In the genomic region with DNA sequence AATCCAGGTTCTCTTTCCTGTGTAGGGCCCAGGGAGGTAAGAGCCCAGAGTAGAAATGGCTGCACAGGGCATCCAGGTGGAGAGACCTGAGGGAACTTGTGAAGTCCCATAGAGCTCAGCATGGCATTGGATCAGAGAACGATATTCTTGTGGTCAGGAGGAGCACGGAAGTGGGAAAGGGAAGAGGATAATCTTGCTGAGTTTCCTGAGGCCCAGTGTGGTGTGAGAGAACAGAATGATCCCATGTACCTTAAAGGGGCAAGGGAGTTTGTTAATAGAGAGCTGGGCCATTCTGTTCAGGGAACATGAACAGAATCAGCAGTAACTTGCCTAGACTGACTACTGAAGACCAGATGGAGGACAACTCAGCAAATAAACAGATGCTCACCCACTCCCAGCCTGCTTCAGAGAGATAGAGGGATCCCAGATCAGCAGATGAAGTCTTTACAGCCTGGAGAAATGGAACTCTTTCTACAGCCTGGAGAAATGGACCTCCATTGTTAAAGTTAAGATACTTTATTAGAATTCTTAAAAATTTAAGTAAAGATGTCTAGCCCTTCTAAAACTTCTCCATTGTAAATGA, we compare ENCODE assay signal across 16 cellular contexts.
DNase-seq lines count a peak whose midpoint lies in the region; ATAC-seq, FAIRE-seq and TF ChIP-seq lines count a peak whose summit lies in the region.
"Had no signal": no experiment of that assay in that cellular context is flagged by ENCODE, and none has a peak within 500 bp of the region (broad histone marks: within the 10 kb centered on the region; RNA-seq: fewer than 3 reads in every experiment).

No MANE protein-coding gene starts in this region.

- H3K4me2 ChIP-seq in endothelial cell of umbilical vein (ENCODE audit: insufficient read depth, low read length), result peak overlapping the region; percentile 34

- ATAC-seq in left ventricle myocardium superior, result peak; percentile 12
- peak; percentile 19 for ATAC-seq in Panc1
- ATAC-seq in stimulated activated effector memory CD8-positive, alpha-beta T cell treated with anti-CD3 and anti-CD28 coated beads, Interleukin-12 subunit alpha, Interleukin-12 subunit beta, amount 100 ng/mL, for 72 hours, result no peak
- ATAC-seq: activated CD8-positive, alpha-beta T cell treated with anti-CD3 and anti-CD28 coated beads, Interleukin-2, amount 10 ng/mL, durations not matched to agents 7 days and 5 days had no signal

- TF ChIP-seq POLR2A in endothelial cell of umbilical vein (IDR thresholded peaks at IDR 0.05; ENCODE audit: low read depth, low read length), result no peak

- H3K4me1 ChIP-seq in left ventricle myocardium inferior (no peaks in the 10 kb centered on the region), Panc1 (ENCODE audit: control insufficient read depth, insufficient read depth, low read length) (peaks cover 6% of the 10 kb centered on the region; the same call in 1 of the 2 replicates), endothelial cell of umbilical vein (ENCODE audit: control insufficient read depth, extremely low read depth, insufficient read depth, low read length) (peaks cover 32% of the 10 kb centered on the region)
- H3K4me1 ChIP-seq: right atrium auricular region, transverse colon had no signal

- in situ Hi-C loops in Panc1 (cut with HindIII; ENCODE audit: low pct_unique_long_range_greater_than_20kb, low sequenced_read_pairs), result no loop called here

- no peaks in the 10 kb centered on the region for H3K9me3 ChIP-seq in left ventricle myocardium inferior (replicated peaks)
- no peaks in the 10 kb centered on the region; the same call in 1 of the 2 replicates for H3K9me3 ChIP-seq in Panc1 (ENCODE audit: control insufficient read depth, insufficient read depth, low read depth, low read length)
- no peaks in the 10 kb centered on the region for H3K9me3 ChIP-seq in endothelial cell of umbilical vein (replicated peaks; ENCODE audit: control insufficient read depth, insufficient read depth, low read length)
- H3K9me3 ChIP-seq: gastrocnemius medialis, MG63, right atrium auricular region, transverse colon had no signal

- no peaks in the 10 kb centered on the region for H3K36me3 Mint-ChIP-seq in stimulated activated effector memory CD8-positive, alpha-beta T cell treated with anti-CD3 and anti-CD28 coated beads, Interleukin-12 subunit alpha, Interleukin-12 subunit beta, amount 100 ng/mL, for 72 hours

- H3K9me1 ChIP-seq in endothelial cell of umbilical vein (replicated peaks; ENCODE audit: control insufficient read depth, extremely low read depth, insufficient read depth, low read length), result no peaks in the 10 kb centered on the region

- H3K27me3 ChIP-seq in left ventricle myocardium inferior (ENCODE audit: low read depth), result no peaks in the 10 kb centered on the region
- no peaks in the 10 kb centered on the region for H3K27me3 ChIP-seq in Panc1 (ENCODE audit: control insufficient read depth, insufficient read depth, low read length)
- H3K27me3 ChIP-seq in endothelial cell of umbilical vein (ENCODE audit: control insufficient read depth in 2 of 2, insufficient read depth in 2 of 2, low read length in 2 of 2), result no peaks in the 10 kb centered on the region
- H3K27me3 ChIP-seq: gastrocnemius medialis, MG63, right atrium auricular region, transverse colon had no signal

- H3K9ac ChIP-seq in endothelial cell of umbilical vein (replicated peaks; ENCODE audit: extremely low read depth, insufficient read depth, low read length), result no peak overlapping the region

- H2AFZ ChIP-seq in endothelial cell of umbilical vein (ENCODE audit: low read depth, low read length), result peak overlapping the region; percentile 61

- no peaks in the 10 kb centered on the region for H3K36me3 ChIP-seq in left ventricle myocardium inferior
- H3K36me3 ChIP-seq in Panc1 (ENCODE audit: control insufficient read depth, insufficient read depth, low read length), result no peaks in the 10 kb centered on the region
- no peaks in the 10 kb centered on the region for H3K36me3 ChIP-seq in endothelial cell of umbilical vein (ENCODE audit: control insufficient read depth in 2 of 2, extremely low read depth in 1 of 2, insufficient read depth in 2 of 2, low read length in 2 of 2)
- H3K36me3 ChIP-seq: gastrocnemius medialis, MG63, right atrium auricular region, transverse colon had no signal

- no peak overlapping the region for H3K27ac ChIP-seq in left ventricle myocardium inferior (replicated peaks)
- H3K27ac ChIP-seq in Panc1 (ENCODE audit: low read length), result peak overlapping the region; percentile 62
- peak overlapping the region; percentile 75 for H3K27ac ChIP-seq in endothelial cell of umbilical vein (ENCODE audit: insufficient read depth, low read depth, low read length)
- H3K27ac ChIP-seq: right atrium auricular region, transverse colon had no signal

- no TSS peak for BruUV-seq in Panc1 (replicated peaks; lab: Mats Ljungman, UMichigan)
- BruUV-seq in endothelial cell of umbilical vein (replicated peaks; lab: Mats Ljungman, UMichigan), result no TSS peak

- DNase-seq in left ventricle myocardium superior (no peak), left ventricle myocardium inferior (no peak), Panc1 (ENCODE audit: low read depth, low spot score) (no peak), endothelial cell of umbilical vein (ENCODE audit: low read depth, low spot score) (peak; percentile 34), NCI-H1436 treated with DMSO at 0.1 percent for 48 hours (lab: John Stamatoyannopoulos, UW) (no peak), NCI-H1930 (lab: John Stamatoyannopoulos, UW) (no peak)
- no peak for DNase-seq in stimulated activated effector memory CD8-positive, alpha-beta T cell treated with anti-CD3 and anti-CD28 coated beads, Interleukin-12 subunit alpha, Interleukin-12 subunit beta, amount 100 ng/mL, for 72 hours (ENCODE audit: low spot score in 2 of 2)
- DNase-seq in activated effector memory CD4-positive, alpha-beta T cell treated with anti-CD3 and anti-CD28 coated beads, Interleukin-2, amount 50 U/mL, for 16 hours, result no peak
- DNase-seq: activated CD8-positive, alpha-beta T cell treated with anti-CD3 and anti-CD28 coated beads, Interleukin-2, amount 10 ng/mL, durations not matched to agents 7 days and 5 days; activated gamma-delta T cell treated with Interleukin-2 at 50 U/mL for 16 hours; COR-L47; effector CD4-positive, alpha-beta T cell; transverse colon had no signal

- H3K4me1 Mint-ChIP-seq in stimulated activated effector memory CD8-positive, alpha-beta T cell treated with anti-CD3 and anti-CD28 coated beads, Interleukin-12 subunit alpha, Interleukin-12 subunit beta, amount 100 ng/mL, for 72 hours, result peaks cover 34% of the 10 kb centered on the region

- TF ChIP-seq CTCF in left ventricle myocardium inferior (IDR thresholded peaks at IDR 0.05; ENCODE audit: borderline replicate concordance) (no peak), Panc1 (IDR thresholded peaks at IDR 0.05) (no peak), endothelial cell of umbilical vein (IDR thresholded peaks at IDR 0.05; ENCODE audit: extremely low read depth in 1 of 2, insufficient read depth in 1 of 2, low read depth in 1 of 2, low read length in 2 of 2) (no peak)

- H3K27ac Mint-ChIP-seq in stimulated activated effector memory CD8-positive, alpha-beta T cell treated with anti-CD3 and anti-CD28 coated beads, Interleukin-12 subunit alpha, Interleukin-12 subunit beta, amount 100 ng/mL, for 72 hours, result peak overlapping the region; percentile 3
- H3K27ac Mint-ChIP-seq: activated CD8-positive, alpha-beta T cell treated with anti-CD3 and anti-CD28 coated beads, Interleukin-2, amount 10 ng/mL, durations not matched to agents 7 days and 5 days had no signal

- CTCF ChIA-PET in Panc1 (lab: Charles Lee), result no interaction called here
- CTCF ChIA-PET in endothelial cell of umbilical vein (lab: Charles Lee), result interaction anchor here (1.2 to 2.7 kb wide), 3 partner anchors 16 to 256 kb away, joined by 4 to 14 read pairs (median 8); no protein-coding TSS in a partner anchor

- H4K20me1 ChIP-seq in endothelial cell of umbilical vein (replicated peaks; ENCODE audit: control insufficient read depth, extremely low read depth, insufficient read depth, low read length), result no peaks in the 10 kb centered on the region

- no peaks in the 10 kb centered on the region for H3K9me3 Mint-ChIP-seq in stimulated activated effector memory CD8-positive, alpha-beta T cell treated with anti-CD3 and anti-CD28 coated beads, Interleukin-12 subunit alpha, Interleukin-12 subunit beta, amount 100 ng/mL, for 72 hours

- peak; percentile 59 for FAIRE-seq in endothelial cell of umbilical vein (lab: Jason Lieb, UNC)

- POLR2A ChIA-PET in Panc1 (lab: Charles Lee) (no interaction called here), endothelial cell of umbilical vein (lab: Charles Lee) (no interaction called here)

- intact Hi-C loops in left ventricle myocardium superior (cut with micrococcal nuclease) (no loop called here), left ventricle myocardium inferior (cut with micrococcal nuclease) (no loop called here), Panc1 (cut with micrococcal nuclease; ENCODE audit: unreplicated experiment) (no loop called here), endothelial cell of umbilical vein (cut with micrococcal nuclease) (no loop called here)

- dilution Hi-C loops in endothelial cell of umbilical vein (cut with MboI; ENCODE audit: extremely low pct_ligation_motif_present, low sequenced_read_pairs), result no loop called here

- no peaks in the 10 kb centered on the region for H3K79me2 ChIP-seq in endothelial cell of umbilical vein (ENCODE audit: control insufficient read depth, insufficient read depth, low read length)

- no peak overlapping the region for H3K4me3 ChIP-seq in left ventricle myocardium inferior
- no peak overlapping the region for H3K4me3 ChIP-seq in Panc1 (ENCODE audit: low read depth in 2 of 2, low read length in 2 of 2)
- no peak overlapping the region for H3K4me3 ChIP-seq in endothelial cell of umbilical vein (replicated peaks in 1 of 3; ENCODE audit: insufficient read depth in 1 of 3, low read depth in 1 of 3, low read length in 3 of 3)
- H3K4me3 ChIP-seq: gastrocnemius medialis, MG63, right atrium auricular region, transverse colon had no signal

- H3K4me3 Mint-ChIP-seq in stimulated activated effector memory CD8-positive, alpha-beta T cell treated with anti-CD3 and anti-CD28 coated beads, Interleukin-12 subunit alpha, Interleukin-12 subunit beta, amount 100 ng/mL, for 72 hours, result no peak overlapping the region
- H3K4me3 Mint-ChIP-seq: activated CD8-positive, alpha-beta T cell treated with anti-CD3 and anti-CD28 coated beads, Interleukin-2, amount 10 ng/mL, durations not matched to agents 7 days and 5 days had no signal

TF ChIP-seq in endothelial cell of umbilical vein, 7 proteins besides CTCF, POLR2A, EP300 and RAD21:
- TF ChIP-seq, protein P1, sequence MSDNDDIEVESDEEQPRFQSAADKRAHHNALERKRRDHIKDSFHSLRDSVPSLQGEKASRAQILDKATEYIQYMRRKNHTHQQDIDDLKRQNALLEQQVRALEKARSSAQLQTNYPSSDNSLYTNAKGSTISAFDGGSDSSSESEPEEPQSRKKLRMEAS (IDR thresholded peaks at IDR 0.05; ENCODE audit: insufficient read depth, insufficient read length), result no peak
- TF ChIP-seq POLR2AphosphoS5 (IDR thresholded peaks at IDR 0.05; ENCODE audit: insufficient read depth, low read depth, low read length) (peak; percentile 32), GATA2 (IDR thresholded peaks at IDR 0.05; ENCODE audit: insufficient read depth, insufficient read length, low read depth, low read length) (no peak)
TF ChIP-seq in endothelial cell of umbilical vein: peak in this region for 1.
